ENCODE assay signal across 9 cellular contexts in the genomic region with DNA sequence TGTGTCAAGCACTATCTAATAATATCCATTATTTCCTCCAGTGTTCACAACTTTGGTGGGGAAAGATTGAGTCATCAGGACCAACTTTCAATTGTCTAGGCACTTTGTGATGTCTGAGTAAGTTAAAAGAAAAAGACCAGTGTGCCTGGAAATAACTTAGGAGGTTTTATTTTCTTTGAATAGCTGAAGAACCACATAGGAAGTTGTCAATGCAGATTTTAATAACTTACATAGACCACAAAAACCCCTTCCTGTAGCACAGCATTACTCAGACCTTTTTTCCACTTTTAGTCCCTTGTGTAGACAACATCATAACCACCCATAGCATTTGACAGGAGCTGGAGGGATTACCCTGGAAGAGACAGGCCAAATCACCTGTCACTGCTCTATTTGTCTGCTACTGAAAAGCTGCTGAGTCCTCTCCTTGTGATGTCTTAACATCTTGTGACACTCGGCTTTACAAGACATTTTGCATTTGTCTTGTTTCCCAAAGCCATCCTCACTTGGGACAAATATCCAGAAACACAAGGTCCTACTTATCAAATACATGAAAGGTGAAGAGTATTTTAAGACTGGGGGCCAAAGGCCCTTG.
DNase-seq lines count a peak whose midpoint lies in the region; ATAC-seq lines count a peak whose summit lies in the region.
"Had no signal": no experiment of that assay in that cellular context is flagged by ENCODE, and none has a peak within 500 bp of the region (broad histone marks: within the 10 kb centered on the region; RNA-seq: fewer than 3 reads in every experiment).

No MANE protein-coding gene starts in this region.

- no peak overlapping the region for H2AFZ ChIP-seq in mesenchymal stem cell (ENCODE audit: low read depth, low read length)

- no peaks in the 10 kb centered on the region for H3K27me3 Mint-ChIP-seq in natural killer cell treated with Interleukin-12 subunit alpha and Interleukin-12 subunit beta and Interleukin-15 and Interleukin-18, amount 100 ng/mL, for 72 hours

- H3K4ac ChIP-seq in mesenchymal stem cell (ENCODE audit: low read depth in 1 of 2, low read length in 2 of 2), result no peak overlapping the region

- H3K4me3 ChIP-seq in mesenchymal stem cell (ENCODE audit: insufficient read depth in 1 of 2, low read depth in 1 of 2, low read length in 2 of 2), result no peak overlapping the region

- H3K18ac ChIP-seq in mesenchymal stem cell (ENCODE audit: low read depth in 1 of 2, low read length in 2 of 2), result no peak overlapping the region

- no peaks in the 10 kb centered on the region for H3K9me3 ChIP-seq in mesenchymal stem cell (ENCODE audit: control insufficient read depth, low read length)

- H2BK12ac ChIP-seq in mesenchymal stem cell (ENCODE audit: low read length in 2 of 2), result no peak overlapping the region

- H3K27ac ChIP-seq in mesenchymal stem cell (ENCODE audit: low read length, poor library complexity, severe bottlenecking), result no peak overlapping the region

- H2AK5ac ChIP-seq in mesenchymal stem cell (ENCODE audit: low read length, severe bottlenecking), result no peak overlapping the region

- peak overlapping the region; percentile 66 for H3K4me3 Mint-ChIP-seq in natural killer cell treated with Interleukin-12 subunit alpha and Interleukin-12 subunit beta and Interleukin-15 and Interleukin-18, amount 100 ng/mL, for 72 hours
- H3K4me3 Mint-ChIP-seq: activated CD4-positive, alpha-beta memory T cell treated with anti-CD3 and anti-CD28 coated beads for 36 hours had no signal

- DNase-seq in activated CD4-positive, CD25-positive, alpha-beta regulatory T cell (lab: John Stamatoyannopoulos, UW), result no peak
- DNase-seq in natural killer cell treated with Interleukin-12 subunit alpha and Interleukin-12 subunit beta and Interleukin-15 and Interleukin-18, amount 100 ng/mL, for 72 hours (ENCODE audit: low spot score), result no peak
- no peak for DNase-seq in stimulated activated CD4-positive, alpha-beta T cell treated with anti-CD3 and anti-CD28 coated beads, Interleukin-12 subunit alpha, Interleukin-12 subunit beta, amount 100 ng/mL, for 4 hours
- no peak for DNase-seq in stimulated activated CD4-positive, alpha-beta T cell treated with anti-CD3 and anti-CD28 coated beads, Interleukin-4, amount 100 ng/mL, for 24 hours
- no peak for DNase-seq in mesenchymal stem cell
- DNase-seq: activated CD4-positive, alpha-beta memory T cell treated with anti-CD3 and anti-CD28 coated beads for 36 hours had no signal

- H3K27me3 ChIP-seq in mesenchymal stem cell (ENCODE audit: control insufficient read depth in 1 of 2, insufficient read depth in 1 of 2, low read length in 2 of 2), result no peaks in the 10 kb centered on the region

- H3K9me3 Mint-ChIP-seq in natural killer cell treated with Interleukin-12 subunit alpha and Interleukin-12 subunit beta and Interleukin-15 and Interleukin-18, amount 100 ng/mL, for 72 hours, result peaks cover 9% of the 10 kb centered on the region
- H3K9me3 Mint-ChIP-seq: activated CD4-positive, alpha-beta memory T cell treated with anti-CD3 and anti-CD28 coated beads for 36 hours had no signal

- no peak overlapping the region for H2BK120ac ChIP-seq in mesenchymal stem cell (ENCODE audit: low read depth, low read length)

- no peaks in the 10 kb centered on the region for H3K4me1 ChIP-seq in mesenchymal stem cell (ENCODE audit: control insufficient read depth, insufficient read depth, low read depth, low read length)

- H2BK5ac ChIP-seq in mesenchymal stem cell (ENCODE audit: low read depth, low read length, poor library complexity, severe bottlenecking), result no peak overlapping the region

- no peaks in the 10 kb centered on the region for H3K79me1 ChIP-seq in mesenchymal stem cell (replicated peaks; ENCODE audit: low read length, poor library complexity, severe bottlenecking)

- peak; percentile 13 to 48 for ATAC-seq in activated CD4-positive, CD25-positive, alpha-beta regulatory T cell treated with anti-CD3 and anti-CD28 coated beads, Interleukin-2, amount 50 U/mL, for 24 hours
- ATAC-seq in HG02571 (IDR thresholded peaks at IDR 0.05; ENCODE audit: unreplicated experiment) (peak; percentile 93), HG03520 (IDR thresholded peaks at IDR 0.05; ENCODE audit: unreplicated experiment) (peak; percentile 88)
- peak; percentile 94 to 97 for ATAC-seq in natural killer cell treated with Interleukin-12 subunit alpha and Interleukin-12 subunit beta and Interleukin-15 and Interleukin-18, amount 100 ng/mL, for 72 hours

- 60% methylated on average over 1 of the region's 1 CpG for WGBS in mesenchymal stem cell

- no peak overlapping the region for H3K9ac ChIP-seq in mesenchymal stem cell (ENCODE audit: low read length)

- H2BK15ac ChIP-seq in mesenchymal stem cell (ENCODE audit: low read depth, poor library complexity, severe bottlenecking), result no peak overlapping the region

- no peak overlapping the region for H3K14ac ChIP-seq in mesenchymal stem cell (ENCODE audit: low read length in 2 of 2)

- no peak overlapping the region for H3K23ac ChIP-seq in mesenchymal stem cell (ENCODE audit: low read length in 2 of 2)

- H3K4me2 ChIP-seq in mesenchymal stem cell (ENCODE audit: low read length, poor library complexity, severe bottlenecking), result no peak overlapping the region

- H3K4me1 Mint-ChIP-seq in natural killer cell treated with Interleukin-12 subunit alpha and Interleukin-12 subunit beta and Interleukin-15 and Interleukin-18, amount 100 ng/mL, for 72 hours (ENCODE audit: low read depth in 2 of 2), result peaks cover 23 to 43% of the 10 kb centered on the region in 2 donors

- H4K8ac ChIP-seq in mesenchymal stem cell (ENCODE audit: low read length), result no peak overlapping the region

- peak overlapping the region; percentile 86 to 95 for H3K27ac Mint-ChIP-seq in natural killer cell treated with Interleukin-12 subunit alpha and Interleukin-12 subunit beta and Interleukin-15 and Interleukin-18, amount 100 ng/mL, for 72 hours
- H3K27ac Mint-ChIP-seq: activated CD4-positive, alpha-beta memory T cell treated with anti-CD3 and anti-CD28 coated beads for 36 hours had no signal

- no peak overlapping the region for H4K91ac ChIP-seq in mesenchymal stem cell (ENCODE audit: low read length)

- peaks cover 20% of the 10 kb centered on the region for H3K36me3 Mint-ChIP-seq in natural killer cell treated with Interleukin-12 subunit alpha and Interleukin-12 subunit beta and Interleukin-15 and Interleukin-18, amount 100 ng/mL, for 72 hours
- H3K36me3 Mint-ChIP-seq: activated CD4-positive, alpha-beta memory T cell treated with anti-CD3 and anti-CD28 coated beads for 36 hours had no signal

- H3K36me3 ChIP-seq in mesenchymal stem cell (ENCODE audit: control insufficient read depth in 1 of 2, insufficient read depth in 2 of 2, low read depth in 1 of 2, low read length in 2 of 2), result no peaks in the 10 kb centered on the region

Comparison
In these comparisons a context has a peak if more than half of its experiments do, and no peak if none do; other contexts are left out.
1. ATAC-seq: peak in every context shown above with its lines; median percentile 96 in natural killer cell treated with Interleukin-12 subunit alpha and Interleukin-12 subunit beta and Interleukin-15 and Interleukin-18, amount 100 ng/mL, for 72 hours; 93 in HG02571; 88 in HG03520; 30 in activated CD4-positive, CD25-positive, alpha-beta regulatory T cell treated with anti-CD3 and anti-CD28 coated beads, Interleukin-2, amount 50 U/mL, for 24 hours.